ENCODE assay signal across 14 cellular contexts in genomic region chr11:132409591-132410375, GRCh38.
DNase-seq lines count a peak whose midpoint lies in the region; TF ChIP-seq lines count a peak whose summit lies in the region.
"Had no signal": no experiment of that assay in that cellular context is flagged by ENCODE, and none has a peak within 500 bp of the region (broad histone marks: within the 10 kb centered on the region; RNA-seq: fewer than 3 reads in every experiment).

No MANE protein-coding gene starts in this region.

- DNase-seq in G401 (ENCODE audit: low spot score), result peak; percentile 80
- peak; percentile 41 for DNase-seq in adipocyte (ENCODE audit: low read depth)
- DNase-seq in amniotic stem cell (lab: John Stamatoyannopoulos, UW), result no peak
- no peak for DNase-seq in endodermal cell
- no peak for DNase-seq in NCI-H1417 (lab: John Stamatoyannopoulos, UW)
- DNase-seq in NCI-H1092 (lab: John Stamatoyannopoulos, UW), result no peak
- DNase-seq: AML-193; CD4-positive, CD25-positive, alpha-beta regulatory T cell; DMS 273 treated with DMSO at 0.1 percent for 48 hours; IMR-90; KBM-7 had no signal

- in situ Hi-C loops in G401 (cut with HindIII; ENCODE audit: low sequenced_read_pairs), result no loop called here

- H3K9me3 Mint-ChIP-seq in endodermal cell, result no peaks in the 10 kb centered on the region

- H3K27me3 ChIP-seq in KMS-11 (ENCODE audit: insufficient read depth, low read depth) (no peaks in the 10 kb centered on the region), adipocyte (replicated peaks; ENCODE audit: control insufficient read depth, insufficient read depth, low read length) (peaks cover 40% of the 10 kb centered on the region), endodermal cell (ENCODE audit: control insufficient read depth, insufficient read depth, low read length, poor library complexity, severe bottlenecking) (no peaks in the 10 kb centered on the region)
- H3K27me3 ChIP-seq: BLaER1 had no signal

- no peak overlapping the region for H3K27ac Mint-ChIP-seq in endodermal cell
- H3K27ac Mint-ChIP-seq: CD4-positive, CD25-positive, alpha-beta regulatory T cell had no signal

- no peak overlapping the region for H2AFZ ChIP-seq in KMS-11 (ENCODE audit: low read depth)

- 69 to 94% methylated on average over 3 of the region's 3 CpGs for WGBS in endodermal cell (ENCODE audit: insufficient coverage in 1 of 2, insufficient read length in 1 of 2), 2 experiments

- H4K20me1 ChIP-seq in KMS-11 (ENCODE audit: insufficient read depth), result no peaks in the 10 kb centered on the region
- H4K20me1 ChIP-seq: BLaER1 had no signal

- H3K4me3 ChIP-seq in KMS-11 (IDR thresholded peaks at IDR 0.05; ENCODE audit: insufficient read depth, low read depth, low read length) (no peak overlapping the region), adipocyte (ENCODE audit: low read length) (no peak overlapping the region), endodermal cell (ENCODE audit: low read length) (no peak overlapping the region)
- H3K4me3 ChIP-seq: A549, BLaER1 had no signal

- H3K36me3 Mint-ChIP-seq in endodermal cell (ENCODE audit: low read depth), result no peaks in the 10 kb centered on the region
- H3K36me3 Mint-ChIP-seq: CD4-positive, CD25-positive, alpha-beta regulatory T cell had no signal

- H3K4me1 ChIP-seq in KMS-11 (ENCODE audit: low read depth, poor library complexity, severe bottlenecking) (peaks cover 35% of the 10 kb centered on the region), adipocyte (ENCODE audit: control insufficient read depth, insufficient read depth, low read length) (peaks cover 3% of the 10 kb centered on the region), endodermal cell (ENCODE audit: control insufficient read depth, insufficient read depth, low read length) (no peaks in the 10 kb centered on the region)
- H3K4me1 ChIP-seq: A549 had no signal

- peak overlapping the region; percentile 50 for H3K4me2 ChIP-seq in KMS-11
- H3K4me2 ChIP-seq: A549 had no signal

- H3K27ac ChIP-seq in KMS-11 (peak overlapping the region; percentile 57; the same call in 1 of the 2 replicates), endodermal cell (ENCODE audit: low read depth, low read length) (no peak overlapping the region)
- H3K27ac ChIP-seq: A549, BLaER1 had no signal

- H3K9me3 ChIP-seq in adipocyte (ENCODE audit: control insufficient read depth, low read length) (no peaks in the 10 kb centered on the region), endodermal cell (ENCODE audit: control insufficient read depth, low read length) (no peaks in the 10 kb centered on the region)
- H3K9me3 ChIP-seq: A549, BLaER1 had no signal

- H3K79me2 ChIP-seq in KMS-11 (ENCODE audit: insufficient read depth, low read depth), result no peaks in the 10 kb centered on the region

- H3K4me1 Mint-ChIP-seq in endodermal cell, result peaks cover 17% of the 10 kb centered on the region
- H3K4me1 Mint-ChIP-seq: CD4-positive, CD25-positive, alpha-beta regulatory T cell had no signal

- peaks cover 1% of the 10 kb centered on the region for H3K27me3 Mint-ChIP-seq in endodermal cell (ENCODE audit: insufficient read depth)

- H3K9ac ChIP-seq in KMS-11 (no peak overlapping the region), adipocyte (ENCODE audit: low read length) (no peak overlapping the region), endodermal cell (ENCODE audit: extremely low read depth, low read length, poor library complexity, severe bottlenecking) (no peak overlapping the region)
- H3K9ac ChIP-seq: BLaER1 had no signal

- TF ChIP-seq CTCF in KMS-11 (conservative IDR thresholded peaks at IDR 0.05; ENCODE audit: low read depth, low read length) (no peak), endodermal cell (conservative IDR thresholded peaks at IDR 0.05) (no peak)

- H3K36me3 ChIP-seq in KMS-11 (ENCODE audit: insufficient read depth) (no peaks in the 10 kb centered on the region), adipocyte (ENCODE audit: control insufficient read depth, insufficient read depth, low read length, severe bottlenecking) (no peaks in the 10 kb centered on the region), endodermal cell (ENCODE audit: control insufficient read depth, insufficient read depth, low read length) (no peaks in the 10 kb centered on the region)
- H3K36me3 ChIP-seq: BLaER1 had no signal

- no peak overlapping the region for H3K4me3 Mint-ChIP-seq in endodermal cell
- H3K4me3 Mint-ChIP-seq: CD4-positive, CD25-positive, alpha-beta regulatory T cell had no signal

Comparison
In these comparisons a context has a peak if more than half of its experiments do, and no peak if none do; other contexts are left out.
1. DNase-seq: peak in G401 (single experiment) and adipocyte (single experiment); none in amniotic stem cell (single experiment), endodermal cell (single experiment), NCI-H1417 (0 of 3) and NCI-H1092 (single experiment).